Comparison of ENCODE assay signal across 23 cellular contexts in genomic region chr4:119632216-119632615, GRCh38. TPM values are rescaled to one million over a fixed set of nuclear protein-coding genes. Genes with fewer than 3 reads are reported as not detected.
DNase-seq lines count a peak whose midpoint lies in the region; ATAC-seq, FAIRE-seq and TF ChIP-seq lines count a peak whose summit lies in the region.
"Had no signal": no experiment of that assay in that cellular context is flagged by ENCODE, and none has a peak within 500 bp of the region (broad histone marks: within the 10 kb centered on the region; RNA-seq: fewer than 3 reads in every experiment).

No MANE protein-coding gene starts in this region.

- no peak overlapping the region for H3K27ac ChIP-seq in keratinocyte (ENCODE audit: control insufficient read depth, insufficient read depth, low read length)
- H3K27ac ChIP-seq: neural progenitor cell, WERI-Rb-1 had no signal

- H2AFZ ChIP-seq in keratinocyte (ENCODE audit: control insufficient read depth, low read length), result no peak overlapping the region
- H2AFZ ChIP-seq: neural progenitor cell had no signal

- ATAC-seq in GM19463 (IDR thresholded peaks at IDR 0.05; ENCODE audit: unreplicated experiment), result no peak
- no peak for ATAC-seq in HG02973 (IDR thresholded peaks at IDR 0.05; ENCODE audit: unreplicated experiment)
- ATAC-seq: K562 had no signal

- H3K4me1 ChIP-seq in keratinocyte (ENCODE audit: control insufficient read depth, extremely low read depth, insufficient read depth, low read length), result peaks cover 2% of the 10 kb centered on the region

- H3K9ac ChIP-seq in keratinocyte (ENCODE audit: control insufficient read depth, extremely low read depth, insufficient read depth, low read length), result no peak overlapping the region
- H3K9ac ChIP-seq: neural progenitor cell had no signal

- peak; percentile 41 for FAIRE-seq in keratinocyte (lab: Jason Lieb, UNC)
- FAIRE-seq: endometrium, K562, urothelium cell line had no signal

- H3K27me3 ChIP-seq in keratinocyte (ENCODE audit: control insufficient read depth, extremely low read depth, insufficient read depth, low read length), result no peaks in the 10 kb centered on the region

- H3K4me3 ChIP-seq in AG10803 (ENCODE audit: low read length), result no peak overlapping the region
- no peak overlapping the region for H3K4me3 ChIP-seq in choroid plexus epithelial cell (ENCODE audit: low read depth, low read length)
- H3K4me3 ChIP-seq in keratinocyte (ENCODE audit: control insufficient read depth in 2 of 3, extremely low read depth in 1 of 3, insufficient read depth in 2 of 3, low read depth in 1 of 3, low read length in 3 of 3), result no peak overlapping the region
- H3K4me3 ChIP-seq: K562, neural progenitor cell had no signal

- TF ChIP-seq CTCF in AG10803 (conservative IDR thresholded peaks at IDR 0.05; ENCODE audit: low read length), result no peak
- no peak for TF ChIP-seq CTCF in choroid plexus epithelial cell (conservative IDR thresholded peaks at IDR 0.05; ENCODE audit: low read depth, low read length)
- TF ChIP-seq CTCF in keratinocyte (optimal IDR thresholded peaks at IDR 0.05 in 1 of 3, IDR thresholded peaks at IDR 0.05 in 1 of 3, conservative IDR thresholded peaks at IDR 0.05 in 1 of 3; ENCODE audit: extremely low read depth in 1 of 3, insufficient read depth in 2 of 3, low read length in 3 of 3), result no peak

- no peaks in the 10 kb centered on the region for H3K36me3 ChIP-seq in keratinocyte (ENCODE audit: control insufficient read depth in 2 of 2, extremely low read depth in 1 of 2, insufficient read depth in 2 of 2, low read length in 2 of 2)
- H3K36me3 ChIP-seq: neural progenitor cell, WERI-Rb-1 had no signal

- H4K20me1 ChIP-seq in keratinocyte (ENCODE audit: control insufficient read depth, extremely low read depth, insufficient read depth, low read length), result no peaks in the 10 kb centered on the region

- no peaks in the 10 kb centered on the region for H3K79me2 ChIP-seq in keratinocyte (ENCODE audit: control insufficient read depth, insufficient read depth, low read length)

- no peaks in the 10 kb centered on the region for H3K9me3 ChIP-seq in keratinocyte (ENCODE audit: control insufficient read depth, low read depth, low read length)

- H3K9me1 ChIP-seq in keratinocyte (ENCODE audit: control insufficient read depth, extremely low read depth, insufficient read depth, low read length), result no peaks in the 10 kb centered on the region

- peak; percentile 64 for DNase-seq in AG10803 (ENCODE audit: low read depth)
- DNase-seq in M059J (ENCODE audit: low read depth), result peak; percentile 53
- peak; percentile 78 for DNase-seq in choroid plexus epithelial cell (ENCODE audit: low read depth)
- DNase-seq in keratinocyte (ENCODE audit: low read depth, low spot score), result no peak
- DNase-seq in activated CD8-positive, alpha-beta memory T cell treated with anti-CD3 and anti-CD28 coated beads, Interleukin-2, amount 50 U/mL, for 48 hours, result no peak
- no peak for DNase-seq in OCI-M1 (lab: John Stamatoyannopoulos, UW)
- DNase-seq: ACHN; activated CD4-positive, alpha-beta T cell treated with anti-CD3 and anti-CD28 coated beads, Interleukin-2, amount 50 U/mL, for 48 hours; activated naive CD4-positive, alpha-beta T cell; activated T-cell treated with anti-CD3 and anti-CD28 coated beads for 4 hours; anterior cingulate cortex; CD4-positive, alpha-beta T cell; DMS153; glutamatergic neuron; NCI-H2029; T-helper 1 cell; WERI-Rb-1 had no signal

- dilution Hi-C loops in keratinocyte (cut with MboI; ENCODE audit: extremely low pct_ligation_motif_present, low sequenced_read_pairs), result no loop called here

- no peak overlapping the region for H3K4me2 ChIP-seq in keratinocyte (ENCODE audit: control insufficient read depth, extremely low read depth, insufficient read depth, low read depth, low read length)
- H3K4me2 ChIP-seq: neural progenitor cell had no signal

RNA-seq across cellular contexts. Expression of gene PDE5A, which starts 3.6 kb away (rescaled TPM):
- 42.0 and 51.5 TPM in 2 replicates for total RNA-seq in M059J (2014; rRNA removed; shearing (Covaris generic))
- 2.1 to 3.6 TPM (median 3.6 TPM) in 3 replicates for polyA plus RNA-seq in keratinocyte
- polyA plus RNA-seq in keratinocyte (2011; ENCODE audit: low read depth), result 1.7 TPM
- 1.8 and 3.6 TPM in 2 replicates for polyA plus RNA-seq in keratinocyte (2011; cell fraction: cytosol; rRNA removed)
- 5.5 and 6.3 TPM in 2 replicates for polyA plus RNA-seq in keratinocyte (2011; cell fraction: nucleus; rRNA removed)
- polyA plus RNA-seq in keratinocyte (2012; ENCODE audit: low replicate concordance), result 1.4 and 2.0 TPM in 2 replicates
- polyA minus RNA-seq in keratinocyte, result 4.6 to 12.2 TPM (median 5.7 TPM) in 3 replicates
- 8.1 TPM for polyA minus RNA-seq in keratinocyte (2011; cell fraction: cytosol; rRNA and poly(A)+ RNA removed)
- polyA minus RNA-seq in keratinocyte (2011; cell fraction: nucleus; rRNA and poly(A)+ RNA removed), result 8.3 and 16.2 TPM in 2 replicates

Comparison
In these comparisons a context has a peak if more than half of its experiments do, and no peak if none do; other contexts are left out.
1. DNase-seq: peak in AG10803 (single experiment), M059J (single experiment) and choroid plexus epithelial cell (single experiment); none in keratinocyte (single experiment), activated CD8-positive, alpha-beta memory T cell treated with anti-CD3 and anti-CD28 coated beads, Interleukin-2, amount 50 U/mL, for 48 hours (single experiment) and OCI-M1 (single experiment).